ENCODE assay signal across 29 cellular contexts in genomic region chr4:59500103-59500502, GRCh38.
DNase-seq lines count a peak whose midpoint lies in the region; ATAC-seq and TF ChIP-seq lines count a peak whose summit lies in the region.
"Had no signal": no experiment of that assay in that cellular context is flagged by ENCODE, and none has a peak within 500 bp of the region (broad histone marks: within the 10 kb centered on the region; RNA-seq: fewer than 3 reads in every experiment).

No MANE protein-coding gene starts in this region.

- H4K20me1 ChIP-seq in SK-N-SH (ENCODE audit: insufficient read depth), result no peaks in the 10 kb centered on the region
- H4K20me1 ChIP-seq: BLaER1; BLaER1 treated with 17β-estradiol and CSF1 and Interleukin-3, amounts not matched to agents 10 nM and 100 nM had no signal

- no peak for ATAC-seq in SK-N-SH treated with all-trans-retinoic acid at 6 μM for 48 hours
- no peak for ATAC-seq in HG03571 (IDR thresholded peaks at IDR 0.05; ENCODE audit: unreplicated experiment)
- ATAC-seq: A549; CD8-positive, alpha-beta T cell had no signal

- peaks cover 0 to 2% of the 10 kb centered on the region in 2 experiments; a peak in 2 of 4 replicates for H3K4me1 ChIP-seq in SK-N-SH (ENCODE audit: control insufficient read depth in 1 of 2, insufficient read depth in 2 of 2, low read depth in 1 of 2, low read length in 1 of 2)
- H3K4me1 ChIP-seq: A549; BE2C; BLaER1; BLaER1 treated with 17β-estradiol and CSF1 and Interleukin-3, amounts not matched to agents 10 nM and 100 nM; Caco-2 had no signal

- WGBS in SK-N-SH (ENCODE audit: low lambda C conversion rate), result 49% methylated on average over 2 of the region's 2 CpGs

- no peak overlapping the region for H3K4me3 ChIP-seq in SK-N-SH (ENCODE audit: low read depth in 2 of 2, low read length in 1 of 2)
- H3K4me3 ChIP-seq: A549; BLaER1; BLaER1 treated with 17β-estradiol and CSF1 and Interleukin-3, amounts not matched to agents 10 nM and 100 nM had no signal

- TF ChIP-seq EP300 in SK-N-SH (IDR thresholded peaks at IDR 0.05; ENCODE audit: borderline replicate concordance in 1 of 2, low read depth in 1 of 2, low read length in 1 of 2), result peak in 1 of 2 experiments; percentile 81; a peak in 2 of 4 replicates

- peak overlapping the region in 1 of 2 experiments; percentile 53; a peak in 1 of 4 replicates for H3K27ac ChIP-seq in SK-N-SH (ENCODE audit: low read depth in 2 of 2, low read length in 1 of 2)
- H3K27ac ChIP-seq: 22Rv1; A549; BLaER1; BLaER1 treated with 17β-estradiol and CSF1 and Interleukin-3, amounts not matched to agents 10 nM and 100 nM; C4-2B had no signal

- no peaks in the 10 kb centered on the region for H3K36me3 ChIP-seq in SK-N-SH (replicated peaks in 1 of 2; ENCODE audit: control insufficient read depth in 1 of 2, insufficient read depth in 2 of 2, low read length in 1 of 2)
- H3K36me3 ChIP-seq: BE2C; BLaER1; BLaER1 treated with 17β-estradiol and CSF1 and Interleukin-3, amounts not matched to agents 10 nM and 100 nM had no signal

- TF ChIP-seq CTCF in SK-N-SH (IDR thresholded peaks at IDR 0.05), result no peak

- H2AFZ ChIP-seq in SK-N-SH (ENCODE audit: low read depth), result no peak overlapping the region

- no peak overlapping the region for H3K4me2 ChIP-seq in SK-N-SH
- H3K4me2 ChIP-seq: A549; BLaER1; BLaER1 treated with 17β-estradiol and CSF1 and Interleukin-3, amounts not matched to agents 10 nM and 100 nM had no signal

- no peak overlapping the region for H3K9ac ChIP-seq in SK-N-SH
- H3K9ac ChIP-seq: BLaER1; BLaER1 treated with 17β-estradiol and CSF1 and Interleukin-3, amounts not matched to agents 10 nM and 100 nM had no signal

- POLR2A ChIA-PET in SK-N-SH (lab: Yijun Ruan, JAX), result no interaction called here

- TF ChIP-seq RAD21 in SK-N-SH (IDR thresholded peaks at IDR 0.05; ENCODE audit: low read length), result no peak; the same call in 1 of the 2 replicates

- no peaks in the 10 kb centered on the region for H3K27me3 ChIP-seq in SK-N-SH (ENCODE audit: insufficient read depth)
- H3K27me3 ChIP-seq: BE2C; BLaER1; BLaER1 treated with 17β-estradiol and CSF1 and Interleukin-3, amounts not matched to agents 10 nM and 100 nM had no signal

- H3F3A ChIP-seq in SK-N-SH (replicated peaks; ENCODE audit: insufficient read depth), result no peaks in the 10 kb centered on the region

- CTCF ChIA-PET in SK-N-SH (lab: Yijun Ruan, JAX), result no interaction called here

- no peaks in the 10 kb centered on the region for H3K9me2 ChIP-seq in SK-N-SH

- DNase-seq in SK-N-SH, result peak; percentile 41
- no peak for DNase-seq in activated effector memory CD4-positive, alpha-beta T cell treated with Interleukin-2 at 50 U/mL for 16 hours
- DNase-seq: 8988T; ACHN; AML-193; BE2C; C1 segment of cervical spinal cord; Caco-2; Calu3; CD4-positive, alpha-beta memory T cell; CD4-positive, alpha-beta T cell; CD4-positive, CD25-positive, alpha-beta regulatory T cell; CD8-positive, alpha-beta memory T cell; CD8-positive, alpha-beta T cell; COR-L47; DMS 273 treated with DMSO at 0.1 percent for 48 hours; DMS153; DMS53; DMS79; DMS79 treated with DMSO at 0.1 percent for 48 hours; DND-41; EL had no signal

- H3K79me2 ChIP-seq in SK-N-SH (ENCODE audit: insufficient read depth), result no peaks in the 10 kb centered on the region

- H3K9me3 ChIP-seq in SK-N-SH, result no peaks in the 10 kb centered on the region
- H3K9me3 ChIP-seq: A549; BE2C; BLaER1; BLaER1 treated with 17β-estradiol and CSF1 and Interleukin-3, amounts not matched to agents 10 nM and 100 nM; Caco-2 had no signal

TF ChIP-seq in SK-N-SH, 30 proteins besides CTCF, POLR2A, EP300 and RAD21:
- TF ChIP-seq GATA2 (CRISPR knock-in tag; IDR thresholded peaks at IDR 0.05) (peak; percentile 85), TCF12 (IDR thresholded peaks at IDR 0.05) (peak; percentile 58), TAF1 (IDR thresholded peaks at IDR 0.05; ENCODE audit: borderline replicate concordance, low read depth, low read length) (no peak), CHD2 (IDR thresholded peaks at IDR 0.05; ENCODE audit: low read length, partially characterized antibody) (peak; percentile 75), RCOR1 (IDR thresholded peaks at IDR 0.05; ENCODE audit: low read length) (peak; percentile 96), ELF1 (IDR thresholded peaks at IDR 0.05) (no peak)
TF ChIP-seq in SK-N-SH: peak in this region for 4.

TF ChIP-seq in SK-N-SH treated with all-trans-retinoic acid at 6 μM for 48 hours, 23 proteins besides CTCF, POLR2A, EP300 and RAD21:
- TF ChIP-seq CSRNP3 (CRISPR knock-in tag; IDR thresholded peaks at IDR 0.05) (peak; percentile 73; the same call in 1 of the 2 replicates), PPARA (CRISPR knock-in tag; IDR thresholded peaks at IDR 0.05; ENCODE audit: borderline replicate concordance) (no peak), TSHZ2 (CRISPR knock-in tag; IDR thresholded peaks at IDR 0.05) (peak; percentile 86; the same call in 1 of the 2 replicates), ZNF565 (CRISPR knock-in tag; conservative IDR thresholded peaks at IDR 0.05; ENCODE audit: low read depth) (no peak), POU6F1 (CRISPR knock-in tag; IDR thresholded peaks at IDR 0.05; ENCODE audit: borderline replicate concordance, low read depth) (no peak), TCF4 (CRISPR knock-in tag; IDR thresholded peaks at IDR 0.05; ENCODE audit: borderline replicate concordance) (peak; percentile 93), ZNF8 (CRISPR knock-in tag; IDR thresholded peaks at IDR 0.05) (no peak)
